Comparison of ENCODE assay signal across 1 cellular context in the genomic region with DNA sequence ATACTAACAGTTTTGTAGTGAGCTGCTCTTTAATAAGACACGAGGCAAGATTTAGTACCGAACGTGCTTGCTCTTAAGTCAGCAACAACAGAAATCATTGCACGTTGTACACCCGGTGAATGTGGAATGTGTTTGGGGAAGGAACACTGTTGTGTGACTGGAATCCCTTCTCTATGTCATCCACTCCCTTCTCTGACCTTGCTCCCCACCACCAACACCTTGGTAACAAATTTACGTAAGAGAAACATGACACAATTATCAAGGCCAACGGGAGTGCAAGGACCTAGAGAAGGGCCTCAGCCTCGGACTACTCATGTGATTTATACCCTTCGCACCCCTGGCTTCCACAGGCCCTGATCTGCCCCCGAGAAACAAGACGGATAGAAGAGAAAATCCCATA.
TF ChIP-seq lines count a peak whose summit lies in the region.

No MANE protein-coding gene starts in this region.

TF ChIP-seq in WTC11, 78 proteins besides CTCF, POLR2A, EP300 and RAD21 (continued from another document):
- TF ChIP-seq, protein P1, sequence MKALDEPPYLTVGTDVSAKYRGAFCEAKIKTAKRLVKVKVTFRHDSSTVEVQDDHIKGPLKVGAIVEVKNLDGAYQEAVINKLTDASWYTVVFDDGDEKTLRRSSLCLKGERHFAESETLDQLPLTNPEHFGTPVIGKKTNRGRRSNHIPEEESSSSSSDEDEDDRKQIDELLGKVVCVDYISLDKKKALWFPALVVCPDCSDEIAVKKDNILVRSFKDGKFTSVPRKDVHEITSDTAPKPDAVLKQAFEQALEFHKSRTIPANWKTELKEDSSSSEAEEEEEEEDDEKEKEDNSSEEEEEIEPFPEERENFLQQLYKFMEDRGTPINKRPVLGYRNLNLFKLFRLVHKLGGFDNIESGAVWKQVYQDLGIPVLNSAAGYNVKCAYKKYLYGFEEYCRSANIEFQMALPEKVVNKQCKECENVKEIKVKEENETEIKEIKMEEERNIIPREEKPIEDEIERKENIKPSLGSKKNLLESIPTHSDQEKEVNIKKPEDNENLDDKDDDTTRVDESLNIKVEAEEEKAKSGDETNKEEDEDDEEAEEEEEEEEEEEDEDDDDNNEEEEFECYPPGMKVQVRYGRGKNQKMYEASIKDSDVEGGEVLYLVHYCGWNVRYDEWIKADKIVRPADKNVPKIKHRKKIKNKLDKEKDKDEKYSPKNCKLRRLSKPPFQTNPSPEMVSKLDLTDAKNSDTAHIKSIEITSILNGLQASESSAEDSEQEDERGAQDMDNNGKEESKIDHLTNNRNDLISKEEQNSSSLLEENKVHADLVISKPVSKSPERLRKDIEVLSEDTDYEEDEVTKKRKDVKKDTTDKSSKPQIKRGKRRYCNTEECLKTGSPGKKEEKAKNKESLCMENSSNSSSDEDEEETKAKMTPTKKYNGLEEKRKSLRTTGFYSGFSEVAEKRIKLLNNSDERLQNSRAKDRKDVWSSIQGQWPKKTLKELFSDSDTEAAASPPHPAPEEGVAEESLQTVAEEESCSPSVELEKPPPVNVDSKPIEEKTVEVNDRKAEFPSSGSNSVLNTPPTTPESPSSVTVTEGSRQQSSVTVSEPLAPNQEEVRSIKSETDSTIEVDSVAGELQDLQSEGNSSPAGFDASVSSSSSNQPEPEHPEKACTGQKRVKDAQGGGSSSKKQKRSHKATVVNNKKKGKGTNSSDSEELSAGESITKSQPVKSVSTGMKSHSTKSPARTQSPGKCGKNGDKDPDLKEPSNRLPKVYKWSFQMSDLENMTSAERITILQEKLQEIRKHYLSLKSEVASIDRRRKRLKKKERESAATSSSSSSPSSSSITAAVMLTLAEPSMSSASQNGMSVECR (CRISPR knock-in tag; IDR thresholded peaks at IDR 0.05; ENCODE audit: borderline replicate concordance) = no peak
- TF ChIP-seq CBFB (CRISPR knock-in tag; IDR thresholded peaks at IDR 0.05; ENCODE audit: low read depth) = no peak
